Comparison of ENCODE assay signal across 10 cellular contexts in genomic region chr15:101489236-101489632, GRCh38. TPM values are rescaled to one million over a fixed set of nuclear protein-coding genes. Genes with fewer than 3 reads are reported as not detected.
DNase-seq lines count a peak whose midpoint lies in the region; ATAC-seq and TF ChIP-seq lines count a peak whose summit lies in the region.
"Had no signal": no experiment of that assay in that cellular context is flagged by ENCODE, and none has a peak within 500 bp of the region (broad histone marks: within the 10 kb centered on the region; RNA-seq: fewer than 3 reads in every experiment).

No MANE protein-coding gene starts in this region.

- no peak overlapping the region for H3K27ac Mint-ChIP-seq in effector memory CD8-positive, alpha-beta T cell
- H3K27ac Mint-ChIP-seq: natural killer cell had no signal

- H2AFZ ChIP-seq in OCI-LY7 (ENCODE audit: low read length): no peak overlapping the region

- no CpG with 5 or more reads among the region's 70 CpGs for WGBS in esophagus muscularis mucosa

- H3K27me3 Mint-ChIP-seq in effector memory CD8-positive, alpha-beta T cell: peaks cover 40 to 75% of the 10 kb centered on the region in 2 donors

- intact Hi-C loops in esophagus muscularis mucosa (cut with DNase I): no loop called here
- intact Hi-C loops in OCI-LY7 (cut with micrococcal nuclease; ENCODE audit: unreplicated experiment): no loop called here

- H3K4me3 Mint-ChIP-seq in effector memory CD8-positive, alpha-beta T cell: no peak overlapping the region
- H3K4me3 Mint-ChIP-seq: natural killer cell had no signal

- no peak for ATAC-seq in effector memory CD8-positive, alpha-beta T cell (replicated peaks)

- peak in 1 of 3 experiments; percentile 3 for TF ChIP-seq CTCF in esophagus muscularis mucosa (IDR thresholded peaks at IDR 0.05)
- no peak for TF ChIP-seq CTCF in OCI-LY7 (conservative IDR thresholded peaks at IDR 0.05; ENCODE audit: low read length)

- CTCF ChIA-PET in OCI-LY7 (lab: Charles Lee; ENCODE audit: unreplicated experiment): no interaction called here

- DNase-seq in NCI-H2107 (lab: John Stamatoyannopoulos, UW) (peak; percentile 6), NCI-H2107 treated with DMSO at 0.1 percent for 48 hours (lab: John Stamatoyannopoulos, UW; ENCODE audit: unreplicated experiment) (no peak), NCI-H2196 treated with DMSO at 0.1 percent for 48 hours (lab: John Stamatoyannopoulos, UW; ENCODE audit: unreplicated experiment) (peak; percentile 0), esophagus muscularis mucosa (ENCODE audit: extremely low spot score) (no peak), skeletal muscle cell (ENCODE audit: low read depth) (no peak), NCI-H128 (lab: John Stamatoyannopoulos, UW; ENCODE audit: unreplicated experiment) (no peak), OCI-LY7 (ENCODE audit: low spot score) (no peak)
- DNase-seq in effector memory CD8-positive, alpha-beta T cell: no peak
- DNase-seq: amniotic stem cell, natural killer cell had no signal

- H3K4me2 ChIP-seq in OCI-LY7 (ENCODE audit: low read length): no peak overlapping the region

- no peaks in the 10 kb centered on the region for H3K79me2 ChIP-seq in OCI-LY7 (ENCODE audit: insufficient read depth, low read depth, low read length)

- H3K4me1 Mint-ChIP-seq in effector memory CD8-positive, alpha-beta T cell (ENCODE audit: low read depth in 2 of 2): no peaks in the 10 kb centered on the region

- no peaks in the 10 kb centered on the region for H4K20me1 ChIP-seq in OCI-LY7 (ENCODE audit: insufficient read depth, low read length)

- no peaks in the 10 kb centered on the region for H3K9me2 ChIP-seq in OCI-LY7 (ENCODE audit: insufficient read depth, low read length)

- POLR2A ChIA-PET in OCI-LY7 (lab: Charles Lee): no interaction called here

- no peaks in the 10 kb centered on the region for H3K9me3 Mint-ChIP-seq in effector memory CD8-positive, alpha-beta T cell
- H3K9me3 Mint-ChIP-seq: natural killer cell had no signal

- H3K4me3 ChIP-seq in esophagus muscularis mucosa (peak overlapping the region; percentile 45 to 58 (median 50)), skeletal muscle cell (ENCODE audit: low read depth, low read length) (peak overlapping the region; percentile 21), OCI-LY7 (ENCODE audit: low read depth, low read length, poor library complexity, severe bottlenecking) (no peak overlapping the region)

- TF ChIP-seq POLR2A in esophagus muscularis mucosa (IDR thresholded peaks at IDR 0.05; ENCODE audit: low read depth): no peak

- TF ChIP-seq EP300 in esophagus muscularis mucosa (IDR thresholded peaks at IDR 0.05): no peak

- H3K36me3 ChIP-seq in esophagus muscularis mucosa (no peaks in the 10 kb centered on the region), OCI-LY7 (ENCODE audit: insufficient read depth, low read length) (no peaks in the 10 kb centered on the region)

- peaks cover 3 to 18% (median 13%) of the 10 kb centered on the region in 4 donors for H3K4me1 ChIP-seq in esophagus muscularis mucosa
- H3K4me1 ChIP-seq in OCI-LY7 (ENCODE audit: insufficient read depth, low read length, poor library complexity, severe bottlenecking): no peaks in the 10 kb centered on the region

- H3K27ac ChIP-seq in esophagus muscularis mucosa (replicated peaks in 1 of 4) (no peak overlapping the region), OCI-LY7 (ENCODE audit: low read depth, low read length, poor library complexity, severe bottlenecking) (no peak overlapping the region)

- peaks cover 3% of the 10 kb centered on the region for H3K36me3 Mint-ChIP-seq in effector memory CD8-positive, alpha-beta T cell (ENCODE audit: insufficient read depth)
- H3K36me3 Mint-ChIP-seq: natural killer cell had no signal

- no TSS peak for BruUV-seq in OCI-LY7 (replicated peaks; lab: Mats Ljungman, UMichigan)

- no peaks in the 10 kb centered on the region for H3K9me3 ChIP-seq in esophagus muscularis mucosa
- H3K9me3 ChIP-seq in OCI-LY7 (ENCODE audit: low read length): no peaks in the 10 kb centered on the region

- peaks cover 0 to 45% (median 4%) of the 10 kb centered on the region in 4 donors for H3K27me3 ChIP-seq in esophagus muscularis mucosa

RNA-seq across cellular contexts. Expression of gene PCSK6, which starts 0.3 kb away (rescaled TPM):
- total RNA-seq in esophagus muscularis mucosa (10 to 100 TPM; 13.6 to 24.1 (median 15.3) TPM), OCI-LY7 (2022) (0.57 TPM in 1 of 2 replicates, not detected in the other)
- total RNA-seq in OCI-LY7 (2014; rRNA removed; shearing (Covaris generic)): not detected in 2 replicates

Comparison
In these comparisons a context has a peak if more than half of its experiments do, and no peak if none do; other contexts are left out.
1. DNase-seq: peak in NCI-H2107 (single experiment) and NCI-H2196 treated with DMSO at 0.1 percent for 48 hours (single experiment); none in NCI-H2107 treated with DMSO at 0.1 percent for 48 hours (single experiment), esophagus muscularis mucosa (single experiment), skeletal muscle cell (single experiment), effector memory CD8-positive, alpha-beta T cell (0 of 3), NCI-H128 (single experiment) and OCI-LY7 (single experiment).
2. RNA of gene PCSK6, which starts 0.3 kb away (total RNA-seq): 13.6 to 24.1 TPM in esophagus muscularis mucosa; 0.57 TPM in OCI-LY7; every median in the first group is over 4 times any median in the second.